ENCODE assay signal across 8 cellular contexts in genomic region chr3:57100046-57100695, GRCh38. TPM values are rescaled to one million over a fixed set of nuclear protein-coding genes. Genes with fewer than 3 reads are reported as not detected.
DNase-seq lines count a peak whose midpoint lies in the region; ATAC-seq and TF ChIP-seq lines count a peak whose summit lies in the region.

No MANE protein-coding gene starts in this region.

- peak overlapping the region; percentile 11 for H2AFZ ChIP-seq in HCT116 (ENCODE audit: low read depth, low read length, poor library complexity, severe bottlenecking)

- POLR2A ChIA-PET in HCT116 (lab: Charles Lee) = no interaction called here

- H3K79me2 ChIP-seq in HCT116 (ENCODE audit: insufficient read depth, low read length) = no peaks in the 10 kb centered on the region

- H3K36me3 ChIP-seq in HCT116 (ENCODE audit: control insufficient read depth in 1 of 2, insufficient read depth in 2 of 2, low read length in 2 of 2) = no peaks in the 10 kb centered on the region
- no peaks in the 10 kb centered on the region for H3K36me3 ChIP-seq in left lung

- H3K9ac ChIP-seq in HCT116 (ENCODE audit: low read length) = no peak overlapping the region

- TF ChIP-seq POLR2A in HCT116 (IDR thresholded peaks at IDR 0.05; ENCODE audit: borderline replicate concordance, extremely low read depth, insufficient read depth, insufficient read length) = no peak

- H3K27me3 ChIP-seq in HCT116 (ENCODE audit: insufficient read depth, low read length) (no peaks in the 10 kb centered on the region), left lung (no peaks in the 10 kb centered on the region)

- H3K4me3 ChIP-seq in HCT116 (replicated peaks in 1 of 2; ENCODE audit: low read depth in 1 of 2, low read length in 2 of 2) = no peak overlapping the region
- no peak overlapping the region for H3K4me3 ChIP-seq in left lung

- H3K27ac ChIP-seq in HCT116 (ENCODE audit: low read depth, low read length) = no peak overlapping the region
- no peak overlapping the region for H3K27ac ChIP-seq in left lung

- in situ Hi-C loops in Caki2 (cut with HindIII; ENCODE audit: low pct_unique_long_range_greater_than_20kb, low sequenced_read_pairs) = no loop called here

- intact Hi-C loops in HCT116 (cut with micrococcal nuclease) (loop anchor here (2.0 to 10.0 kb wide), 5 partner anchors 62 to 755 kb away; no protein-coding TSS in a partner anchor), left lung (cut with DNase I) (no loop called here)

- CTCF ChIA-PET in HCT116 (lab: Charles Lee) = interaction anchor here (0.8 to 1.8 kb wide), 5 partner anchors 8 to 753 kb away, joined by 3 to 6 read pairs (median 4); no protein-coding TSS in a partner anchor

- no peaks in the 10 kb centered on the region for H3K9me2 ChIP-seq in HCT116 (ENCODE audit: insufficient read depth)

- no peaks in the 10 kb centered on the region for H3K9me3 ChIP-seq in HCT116 (ENCODE audit: control insufficient read depth in 1 of 2, insufficient read depth in 1 of 2, low read depth in 1 of 2, low read length in 2 of 2)
- no peaks in the 10 kb centered on the region for H3K9me3 ChIP-seq in left lung

- TF ChIP-seq RAD21 in HCT116 (IDR thresholded peaks at IDR 0.05; ENCODE audit: low read depth) = peak; percentile 92

- no peaks in the 10 kb centered on the region for H4K20me1 ChIP-seq in HCT116 (ENCODE audit: insufficient read depth)

- no peak overlapping the region for H3K4me2 ChIP-seq in HCT116 (ENCODE audit: low read length)

- RAD21 ChIA-PET in HCT116 (lab: Charles Lee; ENCODE audit: low non-redundant PET in 1 of 2, low total read pairs in 2 of 2, uncharacterized antibody in 2 of 2, unreplicated experiment in 2 of 2) = no interaction called here

- no TSS peak for BruUV-seq in HCT116 (replicated peaks; lab: Mats Ljungman, UMichigan)

- H3K4me1 ChIP-seq in HCT116 (ENCODE audit: control insufficient read depth in 1 of 2, insufficient read depth in 2 of 2, low read length in 2 of 2) (peaks cover 0 to 19% of the 10 kb centered on the region in 2 experiments; a peak in 2 of 4 replicates), left lung (no peaks in the 10 kb centered on the region)

- TF ChIP-seq CTCF in HCT116 (IDR thresholded peaks at IDR 0.05 in 2 of 3, conservative IDR thresholded peaks at IDR 0.05 in 1 of 3; ENCODE audit: borderline replicate concordance in 1 of 3, insufficient read depth in 1 of 3, low read depth in 2 of 3, low read length in 2 of 3) (peak; percentile 79 to 92 (median 83)), left lung (IDR thresholded peaks at IDR 0.05) (peak; percentile 80 to 88)

- ATAC-seq in HCT116 = peak; percentile 93
- ATAC-seq in left lung = peak; percentile 98
- no peak for ATAC-seq in GM18861 (IDR thresholded peaks at IDR 0.05; ENCODE audit: unreplicated experiment)

- DNase-seq in Caki2 (ENCODE audit: low read depth) = peak; percentile 57
- peak; percentile 61 for DNase-seq in HCT116 (ENCODE audit: low read depth, low spot score)
- peak; percentile 29 for DNase-seq in NCI-H345 (lab: John Stamatoyannopoulos, UW)
- DNase-seq in activated CD4-positive, CD25-positive, alpha-beta regulatory T cell treated with anti-CD3 and anti-CD28 coated beads, Interleukin-2, amount 50 U/mL, for 72 hours = peak; percentile 55
- peak; percentile 83 for DNase-seq in cerebellar cortex (ENCODE audit: low spot score)
- DNase-seq in left lung = peak in 1 of 2 donors; percentile 40
- DNase-seq in stimulated activated CD4-positive, alpha-beta T cell treated with anti-CD3 and anti-CD28 coated beads, Interleukin-4, amount 100 ng/mL, for 48 hours (ENCODE audit: low read depth in 2 of 2) = peak; percentile 54 to 56

TF ChIP-seq in HCT116, 20 proteins besides CTCF, POLR2A, EP300 and RAD21:
- TF ChIP-seq REST (IDR thresholded peaks at IDR 0.05; ENCODE audit: low read depth) (no peak), TCF7L2 (IDR thresholded peaks at IDR 0.05; ENCODE audit: borderline replicate concordance, extremely low read depth, insufficient read depth, insufficient read length) (no peak), SP1 (IDR thresholded peaks at IDR 0.05; ENCODE audit: low read depth) (peak; percentile 22; the same call in 1 of the 2 replicates), MAX (IDR thresholded peaks at IDR 0.05) (peak; percentile 84), CBX3 (IDR thresholded peaks at IDR 0.05; ENCODE audit: low read depth) (peak; percentile 73; the same call in 1 of the 2 replicates), POLR2AphosphoS5 (IDR thresholded peaks at IDR 0.05; ENCODE audit: low read depth, low read length) (no peak)

RNA-seq across cellular contexts. Expression of gene SPATA12, which starts 39.7 kb away (rescaled TPM):
- total RNA-seq in Caki2 (2014; rRNA removed; shearing (Covaris generic); ENCODE audit: low replicate concordance) = 0.43 and 1.0 TPM in 2 replicates
- total RNA-seq in HCT116 (2021; ENCODE audit: unreplicated experiment) (0.22 TPM), left lung (under 1 TPM; 0.17 to 0.21 TPM)
- polyA plus RNA-seq in HCT116 (2012) = 0.34 and 0.53 TPM in 2 replicates
